Comparison of ENCODE assay signal across 23 cellular contexts in the genomic region with DNA sequence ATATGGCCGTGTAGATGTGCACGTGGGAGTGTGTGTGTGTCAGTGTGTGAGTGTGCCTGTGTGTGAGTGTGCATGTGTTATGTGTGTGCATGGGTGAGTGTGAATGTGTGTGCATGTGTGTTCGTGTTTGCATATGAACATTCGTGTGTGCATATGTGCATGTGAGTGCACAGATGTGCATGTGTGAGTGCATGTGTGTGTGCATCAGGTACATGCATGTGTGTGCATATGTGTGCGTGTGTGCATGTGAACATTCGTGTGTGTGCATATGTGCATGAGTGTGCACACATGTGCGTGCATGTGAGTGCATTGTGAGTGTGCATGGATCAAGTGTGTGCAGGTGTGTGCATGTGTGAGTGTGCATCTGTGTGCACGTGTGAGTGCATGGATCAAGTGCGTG. TPM values are rescaled to one million over a fixed set of nuclear protein-coding genes. Genes with fewer than 3 reads are reported as not detected.
"Had no signal": no experiment of that assay in that cellular context is flagged by ENCODE, and none has a peak within 500 bp of the region (broad histone marks: within the 10 kb centered on the region; RNA-seq: fewer than 3 reads in every experiment).

No MANE protein-coding gene starts in this region.

- H3K9me3 ChIP-seq: mucosa of descending colon, ovary, psoas muscle, thyroid gland, uterus had no signal

- H3K4me1 ChIP-seq: psoas muscle, thyroid gland, uterus had no signal

- H3K36me3 ChIP-seq: ovary, thyroid gland, uterus had no signal

- ATAC-seq: activated CD4-positive, CD25-positive, alpha-beta regulatory T cell treated with anti-CD3 and anti-CD28 coated beads, Interleukin-2, amount 50 U/mL, for 24 hours; activated T-cell treated with anti-CD3 and anti-CD28 coated beads, Interleukin-2, amount 50 U/mL, for 72 hours; mucosa of descending colon; psoas muscle had no signal

- H3K27me3 ChIP-seq: ovary, thyroid gland, uterus had no signal

- H3K27ac ChIP-seq: ovary, psoas muscle, thyroid gland, uterus had no signal

- FAIRE-seq: colon had no signal

- H3K4me3 ChIP-seq: mucosa of descending colon, ovary, psoas muscle, thyroid gland, uterus had no signal

- DNase-seq: activated CD4-positive, alpha-beta T cell treated with anti-CD3 and anti-CD28 coated beads, Interleukin-2, amount 10 ng/mL, durations not matched to agents 7 days and 5 days; activated effector memory CD4-positive, alpha-beta T cell treated with anti-CD3 and anti-CD28 coated beads, Interleukin-2, amount 50 U/mL, for 16 hours; activated naive CD8-positive, alpha-beta T cell treated with anti-CD3 and anti-CD28 coated beads for 36 hours; activated T-cell treated with anti-CD3 and anti-CD28 coated beads, Interleukin-2, amount 50 U/mL, for 72 hours; amniotic stem cell; caudate nucleus; endodermal cell; erythroblast; foreskin melanocyte; mesenchymal stem cell; naive B cell; stimulated activated naive CD4-positive, alpha-beta T cell; thyroid gland; uterus had no signal

RNA-seq across cellular contexts. Expression of a gene that starts 2.5 kb away (rescaled TPM):
- total RNA-seq: activated CD4-positive, alpha-beta T cell treated with anti-CD3 and anti-CD28 coated beads, Interleukin-2, amount 10 ng/mL, durations not matched to agents 7 days and 5 days; activated CD8-positive, alpha-beta memory T cell treated with anti-CD3 and anti-CD28 coated beads for 36 hours; activated naive CD8-positive, alpha-beta T cell treated with anti-CD3 and anti-CD28 coated beads for 36 hours; endodermal cell; kidney epithelial cell; neural crest cell; T-helper 1 cell treated with Interleukin-12 subunit alpha and Interleukin-12 subunit beta and Interleukin-4 antibody, amounts not matched to agents 30 ng/mL and 1 ng/mL, for 36 hours had no signal

RNA-seq across cellular contexts. Expression of a gene that starts 8.0 kb away (rescaled TPM):
- total RNA-seq: activated CD4-positive, alpha-beta T cell treated with anti-CD3 and anti-CD28 coated beads, Interleukin-2, amount 10 ng/mL, durations not matched to agents 7 days and 5 days; activated CD8-positive, alpha-beta memory T cell treated with anti-CD3 and anti-CD28 coated beads for 36 hours; activated naive CD8-positive, alpha-beta T cell treated with anti-CD3 and anti-CD28 coated beads for 36 hours; endodermal cell; kidney epithelial cell; neural crest cell; T-helper 1 cell treated with Interleukin-12 subunit alpha and Interleukin-12 subunit beta and Interleukin-4 antibody, amounts not matched to agents 30 ng/mL and 1 ng/mL, for 36 hours had no signal

RNA-seq across cellular contexts. Expression of a gene that starts 12.9 kb away (rescaled TPM):
- total RNA-seq: activated CD4-positive, alpha-beta T cell treated with anti-CD3 and anti-CD28 coated beads, Interleukin-2, amount 10 ng/mL, durations not matched to agents 7 days and 5 days; activated CD8-positive, alpha-beta memory T cell treated with anti-CD3 and anti-CD28 coated beads for 36 hours; activated naive CD8-positive, alpha-beta T cell treated with anti-CD3 and anti-CD28 coated beads for 36 hours; endodermal cell; kidney epithelial cell; neural crest cell; psoas muscle; T-helper 1 cell treated with Interleukin-12 subunit alpha and Interleukin-12 subunit beta and Interleukin-4 antibody, amounts not matched to agents 30 ng/mL and 1 ng/mL, for 36 hours; thyroid gland had no signal

RNA-seq across cellular contexts. Expression of a gene that starts 17.9 kb away (rescaled TPM):
- total RNA-seq: activated CD4-positive, alpha-beta T cell treated with anti-CD3 and anti-CD28 coated beads, Interleukin-2, amount 10 ng/mL, durations not matched to agents 7 days and 5 days; activated CD8-positive, alpha-beta memory T cell treated with anti-CD3 and anti-CD28 coated beads for 36 hours; activated naive CD8-positive, alpha-beta T cell treated with anti-CD3 and anti-CD28 coated beads for 36 hours; activated T-cell treated with anti-CD3 and anti-CD28 coated beads, Interleukin-2, amount 50 U/mL, for 72 hours; endodermal cell; kidney epithelial cell; neural crest cell; T-helper 1 cell treated with Interleukin-12 subunit alpha and Interleukin-12 subunit beta and Interleukin-4 antibody, amounts not matched to agents 30 ng/mL and 1 ng/mL, for 36 hours had no signal
